ENCODE assay signal across 9 cellular contexts in the genomic region with DNA sequence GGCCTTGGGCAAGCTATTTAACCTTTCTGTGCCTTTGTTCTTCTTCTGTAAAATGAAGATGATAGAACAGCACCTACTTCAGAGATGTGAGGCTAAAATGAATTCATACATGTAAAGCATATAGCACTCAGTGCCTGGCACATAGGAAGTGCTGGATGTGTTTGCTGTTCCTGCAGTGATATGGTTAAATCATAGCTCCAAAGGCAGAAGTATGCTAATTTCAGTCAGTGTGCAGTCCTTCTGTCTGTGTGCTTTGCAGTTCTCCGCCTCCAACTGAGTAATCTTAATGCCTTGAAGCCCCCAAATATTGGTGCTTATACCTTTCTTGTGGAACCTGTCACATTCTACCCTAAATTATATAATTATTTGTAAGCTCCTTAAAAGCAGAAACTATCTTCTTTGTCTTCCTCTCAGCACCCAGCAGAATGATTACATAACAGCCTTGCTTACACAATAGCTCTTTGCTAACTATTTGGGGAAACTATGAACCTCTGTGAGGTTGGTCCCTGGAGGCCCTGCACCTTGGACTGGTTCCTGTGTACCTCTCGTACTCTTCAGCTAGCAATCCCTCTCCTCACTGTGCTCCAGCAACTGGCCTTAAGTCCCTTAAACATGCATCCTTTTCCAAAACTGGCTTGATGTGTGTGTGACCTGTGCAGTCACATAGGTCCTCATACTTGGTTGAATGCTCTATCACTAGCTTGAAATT. TPM values are rescaled to one million over a fixed set of nuclear protein-coding genes. Genes with fewer than 3 reads are reported as not detected.
DNase-seq lines count a peak whose midpoint lies in the region; ATAC-seq and TF ChIP-seq lines count a peak whose summit lies in the region.
"Had no signal": no experiment of that assay in that cellular context is flagged by ENCODE, and none has a peak within 500 bp of the region (broad histone marks: within the 10 kb centered on the region; RNA-seq: fewer than 3 reads in every experiment).

No MANE protein-coding gene starts in this region.

- ATAC-seq in left cardiac atrium (peak; percentile 65 to 73), sciatic nerve (peak; percentile 90)
- no peak for ATAC-seq in activated CD8-positive, alpha-beta memory T cell treated with anti-CD3 and anti-CD28 coated beads, Interleukin-2, amount 10 ng/mL, durations not matched to agents 7 days and 5 days

- intact Hi-C loops in left cardiac atrium (cut with DNase I), result no loop called here
- intact Hi-C loops in sciatic nerve (cut with DNase I), result no loop called here

- no peaks in the 10 kb centered on the region for H3K36me3 Mint-ChIP-seq in activated CD8-positive, alpha-beta memory T cell treated with anti-CD3 and anti-CD28 coated beads, Interleukin-2, amount 10 ng/mL, durations not matched to agents 7 days and 5 days
- no peaks in the 10 kb centered on the region for H3K36me3 Mint-ChIP-seq in activated CD4-positive, alpha-beta T cell treated with anti-CD3 and anti-CD28 coated beads, Interleukin-2, amount 10 ng/mL, durations not matched to agents 7 days and 5 days (ENCODE audit: low read depth)

- CTCF ChIA-PET in activated CD8-positive, alpha-beta memory T cell treated with anti-CD3 and anti-CD28 coated beads, Interleukin-2, amount 10 ng/mL, durations not matched to agents 7 days and 5 days (lab: Charles Lee), result interaction anchor here (1.1 to 1.2 kb wide), 2 partner anchors 11 to 40 kb away, joined by 3 to 5 read pairs; no protein-coding TSS in a partner anchor
- CTCF ChIA-PET in activated CD4-positive, alpha-beta T cell treated with anti-CD3 and anti-CD28 coated beads, Interleukin-2, amount 10 ng/mL, durations not matched to agents 7 days and 5 days (lab: Charles Lee), result interaction anchor here (0.6 to 1.3 kb wide), 2 partner anchors 24 to 56 kb away, joined by 4 to 5 read pairs; no protein-coding TSS in a partner anchor

- H3K27ac Mint-ChIP-seq in activated CD8-positive, alpha-beta memory T cell treated with anti-CD3 and anti-CD28 coated beads, Interleukin-2, amount 10 ng/mL, durations not matched to agents 7 days and 5 days, result no peak overlapping the region
- no peak overlapping the region for H3K27ac Mint-ChIP-seq in activated CD4-positive, alpha-beta T cell treated with anti-CD3 and anti-CD28 coated beads, Interleukin-2, amount 10 ng/mL, durations not matched to agents 7 days and 5 days

- peak overlapping the region; percentile 72 for H3K27ac ChIP-seq in HL-60 (replicated peaks)

- DNase-seq in HL-60 (ENCODE audit: low read depth in 1 of 2, low spot score in 1 of 2) (peak; percentile 77 to 91), SK-MEL-5 (ENCODE audit: low read depth, low spot score) (peak; percentile 20), left cardiac atrium (peak; percentile 26), sciatic nerve (ENCODE audit: low spot score) (no peak), ACHN (no peak), activated gamma-delta T cell treated with Interleukin-2 at 50 U/mL for 16 hours (no peak)
- no peak for DNase-seq in activated CD8-positive, alpha-beta memory T cell treated with anti-CD3 and anti-CD28 coated beads, Interleukin-2, amount 10 ng/mL, durations not matched to agents 7 days and 5 days
- no peak for DNase-seq in activated CD4-positive, alpha-beta T cell treated with anti-CD3 and anti-CD28 coated beads, Interleukin-2, amount 10 ng/mL, durations not matched to agents 7 days and 5 days

- H3K4me3 Mint-ChIP-seq in activated CD8-positive, alpha-beta memory T cell treated with anti-CD3 and anti-CD28 coated beads, Interleukin-2, amount 10 ng/mL, durations not matched to agents 7 days and 5 days, result no peak overlapping the region
- no peak overlapping the region for H3K4me3 Mint-ChIP-seq in activated CD4-positive, alpha-beta T cell treated with anti-CD3 and anti-CD28 coated beads, Interleukin-2, amount 10 ng/mL, durations not matched to agents 7 days and 5 days

- no peaks in the 10 kb centered on the region for H3K27me3 Mint-ChIP-seq in activated CD8-positive, alpha-beta memory T cell treated with anti-CD3 and anti-CD28 coated beads, Interleukin-2, amount 10 ng/mL, durations not matched to agents 7 days and 5 days
- no peaks in the 10 kb centered on the region for H3K27me3 Mint-ChIP-seq in activated CD4-positive, alpha-beta T cell treated with anti-CD3 and anti-CD28 coated beads, Interleukin-2, amount 10 ng/mL, durations not matched to agents 7 days and 5 days

- no peaks in the 10 kb centered on the region for H3K9me3 Mint-ChIP-seq in activated CD8-positive, alpha-beta memory T cell treated with anti-CD3 and anti-CD28 coated beads, Interleukin-2, amount 10 ng/mL, durations not matched to agents 7 days and 5 days (ENCODE audit: low read depth)
- H3K9me3 Mint-ChIP-seq in activated CD4-positive, alpha-beta T cell treated with anti-CD3 and anti-CD28 coated beads, Interleukin-2, amount 10 ng/mL, durations not matched to agents 7 days and 5 days, result no peaks in the 10 kb centered on the region

- no peak overlapping the region for H3K4me3 ChIP-seq in HL-60 (replicated peaks; ENCODE audit: insufficient read depth, low read length)
- H3K4me3 ChIP-seq: skin epidermis had no signal

- H3K4me1 Mint-ChIP-seq in activated CD8-positive, alpha-beta memory T cell treated with anti-CD3 and anti-CD28 coated beads, Interleukin-2, amount 10 ng/mL, durations not matched to agents 7 days and 5 days, result peaks cover 7% of the 10 kb centered on the region
- H3K4me1 Mint-ChIP-seq in activated CD4-positive, alpha-beta T cell treated with anti-CD3 and anti-CD28 coated beads, Interleukin-2, amount 10 ng/mL, durations not matched to agents 7 days and 5 days, result peaks cover 7% of the 10 kb centered on the region

- POLR2A ChIA-PET in activated CD4-positive, alpha-beta T cell treated with anti-CD3 and anti-CD28 coated beads, Interleukin-2, amount 10 ng/mL, durations not matched to agents 7 days and 5 days (lab: Charles Lee), result no interaction called here

- H3K27me3 ChIP-seq in HL-60 (ENCODE audit: insufficient read depth, poor library complexity, severe bottlenecking), result no peaks in the 10 kb centered on the region

- TF ChIP-seq CTCF in HL-60 (IDR thresholded peaks at IDR 0.05; ENCODE audit: insufficient read depth, low read length), result no peak

- in situ Hi-C loops in SK-MEL-5 (cut with HindIII; ENCODE audit: low pct_unique_long_range_greater_than_20kb, low sequenced_read_pairs), result no loop called here
- in situ Hi-C loops in ACHN (cut with HindIII; ENCODE audit: low pct_ligation_motif_present, low pct_unique_long_range_greater_than_20kb, low sequenced_read_pairs), result no loop called here

RNA-seq across cellular contexts. Expression of a gene that starts 57.0 kb away (rescaled TPM):
- 446 and 485 TPM in 2 replicates for total RNA-seq in SK-MEL-5 (2014; rRNA removed; shearing (Covaris generic))
- 139 and 161 TPM in 2 replicates for polyA plus RNA-seq in SK-MEL-5 (2015; cell fraction: cytosol; rRNA removed)
- 39.6 and 106 TPM in 2 replicates for polyA plus RNA-seq in SK-MEL-5 (2015; cell fraction: nucleus; rRNA removed)
- 10 to 100 TPM; 52.8 to 91.4 TPM for total RNA-seq in left cardiac atrium
- total RNA-seq in sciatic nerve, result 82.2 TPM
- 100 to 1,000 TPM; 210 to 287 TPM for total RNA-seq in activated CD8-positive, alpha-beta memory T cell treated with anti-CD3 and anti-CD28 coated beads, Interleukin-2, amount 10 ng/mL, durations not matched to agents 7 days and 5 days
- total RNA-seq in activated CD4-positive, alpha-beta T cell treated with anti-CD3 and anti-CD28 coated beads, Interleukin-2, amount 10 ng/mL, durations not matched to agents 7 days and 5 days, result 100 to 1,000 TPM; 198 to 207 TPM

Comparison
In these comparisons a context has a peak if more than half of its experiments do, and no peak if none do; other contexts are left out.
1. DNase-seq: peak in HL-60 (2 of 2), SK-MEL-5 (single experiment) and left cardiac atrium (single experiment); none in sciatic nerve (single experiment), ACHN (single experiment), activated CD8-positive, alpha-beta memory T cell treated with anti-CD3 and anti-CD28 coated beads, Interleukin-2, amount 10 ng/mL, durations not matched to agents 7 days and 5 days (single experiment), activated gamma-delta T cell treated with Interleukin-2 at 50 U/mL for 16 hours (single experiment) and activated CD4-positive, alpha-beta T cell treated with anti-CD3 and anti-CD28 coated beads, Interleukin-2, amount 10 ng/mL, durations not matched to agents 7 days and 5 days (single experiment).